Comparison of ENCODE assay signal across 1 cellular context in genomic region chr1:248855580-248855979, GRCh38.
TF ChIP-seq lines count a peak whose summit lies in the region.

No MANE protein-coding gene starts in this region.

TF ChIP-seq in HepG2, 621 proteins besides CTCF, POLR2A, EP300 and RAD21:
- TF ChIP-seq ZNF839 (CRISPR knock-in tag; IDR thresholded peaks at IDR 0.05; ENCODE audit: borderline replicate concordance), result no peak
- no peak for TF ChIP-seq POLR2AphosphoS5 (IDR thresholded peaks at IDR 0.05; ENCODE audit: low read depth, low read length)
